9 cellular contexts compared by ENCODE assay signal in genomic region chr14:100076630-100077029, GRCh38. TPM values are rescaled to one million over a fixed set of nuclear protein-coding genes. Genes with fewer than 3 reads are reported as not detected.
DNase-seq lines count a peak whose midpoint lies in the region; ATAC-seq and TF ChIP-seq lines count a peak whose summit lies in the region.
"Had no signal": no experiment of that assay in that cellular context is flagged by ENCODE, and none has a peak within 500 bp of the region (broad histone marks: within the 10 kb centered on the region; RNA-seq: fewer than 3 reads in every experiment).

No MANE protein-coding gene starts in this region.

- in situ Hi-C loops in transverse colon (cut with MboI; ENCODE audit: low pct_ligation_motif_present in 1 of 4, low pct_unique_long_range_greater_than_20kb in 1 of 4, low sequenced_read_pairs in 3 of 4) = no loop called here

- no peaks in the 10 kb centered on the region for H3K9me3 ChIP-seq in transverse colon

- CTCF ChIA-PET in activated CD8-positive, alpha-beta memory T cell treated with anti-CD3 and anti-CD28 coated beads, Interleukin-2, amount 10 ng/mL, durations not matched to agents 7 days and 5 days (lab: Charles Lee) = interaction anchor here (0.7 to 23.4 kb wide), 7 partner anchors 9 to 116 kb away, joined by 3 to 607 read pairs (median 11); partner anchors contain the start of gene EVL

- no peak for ATAC-seq in activated CD8-positive, alpha-beta memory T cell treated with anti-CD3 and anti-CD28 coated beads, Interleukin-2, amount 10 ng/mL, durations not matched to agents 7 days and 5 days

- no peaks in the 10 kb centered on the region for H3K36me3 ChIP-seq in transverse colon

- WGBS in transverse colon (ENCODE audit: low coverage in 1 of 2), 2 donors = 76 to 80% methylated on average over 3 to 7 of the region's 7 CpGs

- H3K9me3 Mint-ChIP-seq in activated CD8-positive, alpha-beta memory T cell treated with anti-CD3 and anti-CD28 coated beads, Interleukin-2, amount 10 ng/mL, durations not matched to agents 7 days and 5 days (ENCODE audit: low read depth) = no peaks in the 10 kb centered on the region
- H3K9me3 Mint-ChIP-seq in activated T-helper 1 cell treated with anti-CD3 and anti-CD28 coated beads, Interleukin-12 subunit alpha, Interleukin-12 subunit beta, Interleukin-2, Interleukin-4 antibody, amounts not matched to agents 30 ng/mL and 10 ng/mL and 1 ng/mL, durations not matched to agents 14 hours and 24 hours and 36 hours = no peaks in the 10 kb centered on the region
- H3K9me3 Mint-ChIP-seq in immature natural killer cell = no peaks in the 10 kb centered on the region
- H3K9me3 Mint-ChIP-seq in chondrocyte (ENCODE audit: low read depth) = no peaks in the 10 kb centered on the region

- peaks cover 83% of the 10 kb centered on the region for H3K36me3 Mint-ChIP-seq in activated CD8-positive, alpha-beta memory T cell treated with anti-CD3 and anti-CD28 coated beads, Interleukin-2, amount 10 ng/mL, durations not matched to agents 7 days and 5 days
- peaks cover 56% of the 10 kb centered on the region for H3K36me3 Mint-ChIP-seq in activated T-helper 1 cell treated with anti-CD3 and anti-CD28 coated beads, Interleukin-12 subunit alpha, Interleukin-12 subunit beta, Interleukin-2, Interleukin-4 antibody, amounts not matched to agents 30 ng/mL and 10 ng/mL and 1 ng/mL, durations not matched to agents 14 hours and 24 hours and 36 hours (ENCODE audit: low read depth)
- peaks cover 33 to 63% (median 35%) of the 10 kb centered on the region in 3 donors for H3K36me3 Mint-ChIP-seq in immature natural killer cell
- H3K36me3 Mint-ChIP-seq in chondrocyte (ENCODE audit: low read depth) = no peaks in the 10 kb centered on the region

- peak overlapping the region in 3 of 4 donors; percentile 2 to 40 (median 28) for H3K27ac ChIP-seq in transverse colon

- peaks cover 0 to 36% (median 4%) of the 10 kb centered on the region in 4 donors for H3K4me1 ChIP-seq in transverse colon

- TF ChIP-seq POLR2A in transverse colon (IDR thresholded peaks at IDR 0.05) = no peak

- TF ChIP-seq CTCF in transverse colon (IDR thresholded peaks at IDR 0.05) (no peak), chondrocyte (IDR thresholded peaks at IDR 0.05) (no peak)

- peak overlapping the region; percentile 89 for H3K27ac Mint-ChIP-seq in activated CD8-positive, alpha-beta memory T cell treated with anti-CD3 and anti-CD28 coated beads, Interleukin-2, amount 10 ng/mL, durations not matched to agents 7 days and 5 days
- peak overlapping the region; percentile 92 for H3K27ac Mint-ChIP-seq in activated T-helper 1 cell treated with anti-CD3 and anti-CD28 coated beads, Interleukin-12 subunit alpha, Interleukin-12 subunit beta, Interleukin-2, Interleukin-4 antibody, amounts not matched to agents 30 ng/mL and 10 ng/mL and 1 ng/mL, durations not matched to agents 14 hours and 24 hours and 36 hours
- peak overlapping the region; percentile 96 to 100 (median 98) for H3K27ac Mint-ChIP-seq in immature natural killer cell
- no peak overlapping the region for H3K27ac Mint-ChIP-seq in chondrocyte (ENCODE audit: unreplicated experiment)

- no peaks in the 10 kb centered on the region for H3K27me3 ChIP-seq in transverse colon

- intact Hi-C loops in activated T-helper 1 cell treated with anti-CD3 and anti-CD28 coated beads, Interleukin-12 subunit alpha, Interleukin-12 subunit beta, Interleukin-2, Interleukin-4 antibody, amounts not matched to agents 30 ng/mL and 10 ng/mL and 1 ng/mL, durations not matched to agents 14 hours and 24 hours and 36 hours (cut with micrococcal nuclease) = loop anchor here (1.0 to 5.0 kb wide), 2 partner anchors 8 to 889 kb away; no protein-coding TSS in a partner anchor
- intact Hi-C loops in transverse colon (cut with DNase I; ENCODE audit: low total_unique reads) = no loop called here

- no peak overlapping the region for H3K4me3 ChIP-seq in transverse colon

- H3K4me1 Mint-ChIP-seq in activated CD8-positive, alpha-beta memory T cell treated with anti-CD3 and anti-CD28 coated beads, Interleukin-2, amount 10 ng/mL, durations not matched to agents 7 days and 5 days = peaks cover 93% of the 10 kb centered on the region
- peaks cover 96% of the 10 kb centered on the region for H3K4me1 Mint-ChIP-seq in activated T-helper 1 cell treated with anti-CD3 and anti-CD28 coated beads, Interleukin-12 subunit alpha, Interleukin-12 subunit beta, Interleukin-2, Interleukin-4 antibody, amounts not matched to agents 30 ng/mL and 10 ng/mL and 1 ng/mL, durations not matched to agents 14 hours and 24 hours and 36 hours (ENCODE audit: low read depth)
- H3K4me1 Mint-ChIP-seq in immature natural killer cell = peaks cover 98 to 100% of the 10 kb centered on the region in 2 donors
- H3K4me1 Mint-ChIP-seq in chondrocyte (ENCODE audit: low read depth) = peaks cover 81% of the 10 kb centered on the region

- TF ChIP-seq EP300 in transverse colon (IDR thresholded peaks at IDR 0.05; ENCODE audit: low read depth) = no peak

- H3K27me3 Mint-ChIP-seq in activated CD8-positive, alpha-beta memory T cell treated with anti-CD3 and anti-CD28 coated beads, Interleukin-2, amount 10 ng/mL, durations not matched to agents 7 days and 5 days = no peaks in the 10 kb centered on the region
- no peaks in the 10 kb centered on the region for H3K27me3 Mint-ChIP-seq in activated T-helper 1 cell treated with anti-CD3 and anti-CD28 coated beads, Interleukin-12 subunit alpha, Interleukin-12 subunit beta, Interleukin-2, Interleukin-4 antibody, amounts not matched to agents 30 ng/mL and 10 ng/mL and 1 ng/mL, durations not matched to agents 14 hours and 24 hours and 36 hours (ENCODE audit: insufficient read depth)
- H3K27me3 Mint-ChIP-seq in immature natural killer cell (ENCODE audit: low read depth in 3 of 3) (peaks cover 0 to 30% (median 1%) of the 10 kb centered on the region in 3 donors), chondrocyte (ENCODE audit: low read depth) (no peaks in the 10 kb centered on the region)

- DNase-seq in activated CD8-positive, alpha-beta memory T cell treated with anti-CD3 and anti-CD28 coated beads, Interleukin-2, amount 10 ng/mL, durations not matched to agents 7 days and 5 days = no peak
- no peak for DNase-seq in activated CD8-positive, alpha-beta memory T cell treated with anti-CD3 and anti-CD28 coated beads, Interleukin-2, amount 50 U/mL, for 4 hours
- no peak for DNase-seq in activated T-helper 1 cell treated with anti-CD3 and anti-CD28 coated beads, Interleukin-12 subunit alpha, Interleukin-12 subunit beta, Interleukin-2, Interleukin-4 antibody, amounts not matched to agents 30 ng/mL and 10 ng/mL and 1 ng/mL, durations not matched to agents 14 hours and 24 hours and 36 hours (ENCODE audit: low spot score)
- DNase-seq in immature natural killer cell (peak in 2 of 3 donors; percentile 30 to 31), transverse colon (no peak), DMS79 treated with DMSO at 0.1 percent for 48 hours (lab: John Stamatoyannopoulos, UW) (no peak), RPMI8226 (no peak), chondrocyte (ENCODE audit: low spot score) (no peak)
- DNase-seq: NCI-H510A treated with DMSO at 0.1 percent for 48 hours had no signal

- peak overlapping the region; percentile 76 for H3K4me3 Mint-ChIP-seq in activated CD8-positive, alpha-beta memory T cell treated with anti-CD3 and anti-CD28 coated beads, Interleukin-2, amount 10 ng/mL, durations not matched to agents 7 days and 5 days
- H3K4me3 Mint-ChIP-seq in activated T-helper 1 cell treated with anti-CD3 and anti-CD28 coated beads, Interleukin-12 subunit alpha, Interleukin-12 subunit beta, Interleukin-2, Interleukin-4 antibody, amounts not matched to agents 30 ng/mL and 10 ng/mL and 1 ng/mL, durations not matched to agents 14 hours and 24 hours and 36 hours = peak overlapping the region; percentile 75
- H3K4me3 Mint-ChIP-seq in immature natural killer cell (peak overlapping the region; percentile 76 to 98 (median 89)), chondrocyte (ENCODE audit: unreplicated experiment) (no peak overlapping the region)

RNA-seq across cellular contexts. Expression of gene EVL, which starts 11.4 kb away (rescaled TPM):
- 100 to 1,000 TPM; 774 to 910 TPM for total RNA-seq in activated CD8-positive, alpha-beta memory T cell treated with anti-CD3 and anti-CD28 coated beads, Interleukin-2, amount 10 ng/mL, durations not matched to agents 7 days and 5 days
- 290 and 309 TPM in 2 replicates for total RNA-seq in activated T-helper 1 cell treated with anti-CD3 and anti-CD28 coated beads, Interleukin-12 subunit alpha, Interleukin-12 subunit beta, Interleukin-2, Interleukin-4 antibody, amounts not matched to agents 30 ng/mL and 10 ng/mL and 1 ng/mL, durations not matched to agents 14 hours and 24 hours and 36 hours
- 100 to 1,000 TPM in 1 of 3 donors, 10 to 100 TPM in 2; 56.8 to 135 (median 76.3) TPM for polyA plus RNA-seq in immature natural killer cell
- total RNA-seq in transverse colon (10 to 100 TPM; 22.8 to 86.4 (median 45.2) TPM), chondrocyte (98.9 to 112 TPM (median 104 TPM) in 3 replicates)

Comparison
In these comparisons a context has a peak if more than half of its experiments do, and no peak if none do; other contexts are left out.
1. DNase-seq: peak in immature natural killer cell (2 of 3); none in activated CD8-positive, alpha-beta memory T cell treated with anti-CD3 and anti-CD28 coated beads, Interleukin-2, amount 10 ng/mL, durations not matched to agents 7 days and 5 days (single experiment), activated CD8-positive, alpha-beta memory T cell treated with anti-CD3 and anti-CD28 coated beads, Interleukin-2, amount 50 U/mL, for 4 hours (single experiment), activated T-helper 1 cell treated with anti-CD3 and anti-CD28 coated beads, Interleukin-12 subunit alpha, Interleukin-12 subunit beta, Interleukin-2, Interleukin-4 antibody, amounts not matched to agents 30 ng/mL and 10 ng/mL and 1 ng/mL, durations not matched to agents 14 hours and 24 hours and 36 hours (single experiment), transverse colon (single experiment), DMS79 treated with DMSO at 0.1 percent for 48 hours (single experiment), RPMI8226 (single experiment) and chondrocyte (single experiment).